ENCODE assay signal across 17 cellular contexts in the genomic region with DNA sequence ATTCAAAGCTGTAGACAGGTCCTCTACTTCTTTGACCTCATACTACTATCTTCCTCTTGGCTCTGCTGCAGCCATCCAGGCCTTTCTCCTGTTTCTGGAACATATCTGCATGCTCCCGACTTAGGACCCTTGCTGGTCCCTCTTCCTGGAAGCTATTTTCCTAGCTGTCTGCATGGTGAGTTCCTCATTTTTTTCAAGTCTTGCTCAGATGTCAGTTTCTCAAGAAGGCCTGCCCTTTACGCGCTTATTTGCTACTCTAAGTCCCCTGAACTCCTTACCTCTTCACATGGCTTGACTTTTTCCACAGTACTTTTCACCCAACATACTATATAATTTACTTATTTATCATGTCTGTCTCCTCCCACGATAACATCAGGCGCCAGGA.
"Had no signal": no experiment of that assay in that cellular context is flagged by ENCODE, and none has a peak within 500 bp of the region (broad histone marks: within the 10 kb centered on the region; RNA-seq: fewer than 3 reads in every experiment).

No MANE protein-coding gene starts in this region.

- H3K4me1 Mint-ChIP-seq: nephron had no signal

- ATAC-seq: activated T-cell treated with anti-CD3 and anti-CD28 coated beads, Interleukin-2, amount 50 U/mL, for 72 hours had no signal

- H3K27me3 Mint-ChIP-seq: activated CD4-positive, alpha-beta memory T cell treated with anti-CD3 and anti-CD28 coated beads, Interleukin-2, amount 10 ng/mL, durations not matched to agents 7 days and 5 days had no signal

- DNase-seq: activated CD4-positive, alpha-beta memory T cell treated with anti-CD3 and anti-CD28 coated beads, Interleukin-2, amount 10 ng/mL, durations not matched to agents 7 days and 5 days; activated CD4-positive, alpha-beta T cell treated with anti-CD3 and anti-CD28 coated beads for 1 hour; activated T-cell treated with anti-CD3 and anti-CD28 coated beads, Interleukin-2, amount 50 U/mL, for 72 hours; effector CD4-positive, alpha-beta T cell; heart right ventricle; islet precursor cell; mucosa of descending colon; psoas muscle; right lobe of liver; stimulated activated CD4-positive, alpha-beta T cell treated with anti-CD3 and anti-CD28 coated beads, Interleukin-2, amount 100 ng/mL, for 24 hours; stimulated activated naive CD4-positive, alpha-beta T cell; substantia nigra; transverse colon had no signal

- H3K27ac ChIP-seq: ascending aorta, psoas muscle, right lobe of liver, transverse colon had no signal

- H3K9me3 ChIP-seq: ascending aorta, mucosa of descending colon, right lobe of liver, transverse colon had no signal

- H3K4me3 Mint-ChIP-seq: activated CD4-positive, alpha-beta memory T cell treated with anti-CD3 and anti-CD28 coated beads, Interleukin-2, amount 10 ng/mL, durations not matched to agents 7 days and 5 days; activated T-cell treated with anti-CD3 and anti-CD28 coated beads, Interleukin-2, amount 50 U/mL, for 72 hours; nephron; T-helper 2 cell treated with Interferon-gamma antibody and Interleukin-4, amounts not matched to agents 5 μg/mL and 100 μg/mL, for 36 hours had no signal

- H3K27ac Mint-ChIP-seq: activated CD4-positive, alpha-beta memory T cell treated with anti-CD3 and anti-CD28 coated beads, Interleukin-2, amount 10 ng/mL, durations not matched to agents 7 days and 5 days; activated T-cell treated with anti-CD3 and anti-CD28 coated beads, Interleukin-2, amount 50 U/mL, for 72 hours; nephron; T-helper 2 cell treated with Interferon-gamma antibody and Interleukin-4, amounts not matched to agents 5 μg/mL and 100 μg/mL, for 36 hours had no signal

- H3K27me3 ChIP-seq: ascending aorta, heart right ventricle, right lobe of liver, transverse colon had no signal

- FAIRE-seq: colon had no signal

- H3K4me1 ChIP-seq: ascending aorta had no signal

- H3K4me3 ChIP-seq: ascending aorta, heart right ventricle, mucosa of descending colon, psoas muscle, right lobe of liver, transverse colon had no signal
